ENCODE assay signal across 23 cellular contexts in genomic region chr1:27951396-27951795, GRCh38. TPM values are rescaled to one million over a fixed set of nuclear protein-coding genes. Genes with fewer than 3 reads are reported as not detected.
DNase-seq lines count a peak whose midpoint lies in the region; ATAC-seq, FAIRE-seq and TF ChIP-seq lines count a peak whose summit lies in the region.
"Had no signal": no experiment of that assay in that cellular context is flagged by ENCODE, and none has a peak within 500 bp of the region (broad histone marks: within the 10 kb centered on the region; RNA-seq: fewer than 3 reads in every experiment).

No MANE protein-coding gene starts in this region.

- H3K4me1 ChIP-seq in GM12878 (ENCODE audit: control insufficient read depth, insufficient read depth, low read length) (no peaks in the 10 kb centered on the region), mucosa of rectum (ENCODE audit: control insufficient read depth in 2 of 2, insufficient read depth in 2 of 2, low read length in 2 of 2) (peaks cover 12 to 18% of the 10 kb centered on the region in 2 donors)

- no peak overlapping the region for H3K4me2 ChIP-seq in GM12878 (ENCODE audit: control insufficient read depth, insufficient read depth)
- H3K4me2 ChIP-seq: BLaER1 treated with 17β-estradiol and CSF1 and Interleukin-3, amounts not matched to agents 10 nM and 100 nM had no signal

- H4K20me1 ChIP-seq in GM12878 (ENCODE audit: control insufficient read depth, insufficient read depth), result no peaks in the 10 kb centered on the region
- H4K20me1 ChIP-seq: BLaER1 treated with 17β-estradiol and CSF1 and Interleukin-3, amounts not matched to agents 10 nM and 100 nM had no signal

- no peaks in the 10 kb centered on the region for H3K79me2 ChIP-seq in GM12878 (ENCODE audit: control insufficient read depth, insufficient read depth, low read length)

- DNase-seq in DMS153 (lab: John Stamatoyannopoulos, UW) (peak; percentile 18), DMS153 treated with DMSO at 0.1 percent for 48 hours (lab: John Stamatoyannopoulos, UW; ENCODE audit: unreplicated experiment) (no peak), GM12892 (ENCODE audit: insufficient read length) (no peak), GM12878 (ENCODE audit: low read depth, low spot score) (no peak), NCI-H187 treated with DMSO at 0.1 percent for 48 hours (lab: John Stamatoyannopoulos, UW) (no peak), NCI-H1694 (lab: John Stamatoyannopoulos, UW) (no peak)
- DNase-seq in stimulated activated naive CD4-positive, alpha-beta T cell treated with Interleukin-2 at 50 U/mL for 16 hours (lab: John Stamatoyannopoulos, UW), result no peak
- DNase-seq: CD4-positive, alpha-beta memory T cell; EL; GF-D8; Kasumi-1; NCI-H1417 treated with DMSO at 0.1 percent for 48 hours; NCI-H2081; NCI-H2171 treated with DMSO at 0.1 percent for 48 hours; NCI-H510A; OCI-M1; Right ventricle myocardium superior had no signal

- H3K9ac ChIP-seq in GM12878 (ENCODE audit: control insufficient read depth, insufficient read depth, low read length), result no peak overlapping the region
- H3K9ac ChIP-seq in mucosa of rectum (ENCODE audit: low read depth in 1 of 2, low read length in 2 of 2), result peak overlapping the region in 1 of 2 donors; percentile 36
- H3K9ac ChIP-seq: BLaER1 treated with 17β-estradiol and CSF1 and Interleukin-3, amounts not matched to agents 10 nM and 100 nM had no signal

- 20% methylated on average over 3 of the region's 3 CpGs for WGBS in GM12878 (ENCODE audit: insufficient coverage, insufficient replicate concordance, low lambda C conversion rate, missing lambda C conversion rate)

- in situ Hi-C loops in GM12878 (cut with MboI), result no loop called here

- TF ChIP-seq CTCF in GM12878 (IDR thresholded peaks at IDR 0.05 in 2 of 3, conservative IDR thresholded peaks at IDR 0.05 in 1 of 3; ENCODE audit: control insufficient read depth in 2 of 3, extremely low read depth in 1 of 3, insufficient read depth in 1 of 3, low read depth in 3 of 3, low read length in 3 of 3), result no peak

- FAIRE-seq in GM12892 (lab: Jason Lieb, UNC), result peak; percentile 42
- FAIRE-seq in GM12878 (lab: Jason Lieb, UNC), result no peak

- CTCF ChIA-PET in GM12878 (lab: Yijun Ruan, JAX), result interaction anchor here (0.6 to 2.7 kb wide), 6 partner anchors 11 to 94 kb away, joined by 3 to 18 read pairs (median 3); no protein-coding TSS in a partner anchor

- RAD21 ChIA-PET in GM12878 (lab: Charles Lee; ENCODE audit: unreplicated experiment), result interaction anchor here (2.0 kb wide), 1 partner anchor 94 kb away, joined by 8 read pairs; no protein-coding TSS in a partner anchor

- H3K27ac ChIP-seq in GM12878 (ENCODE audit: control insufficient read depth, insufficient read depth), result no peak overlapping the region
- H3K27ac ChIP-seq in mucosa of rectum (ENCODE audit: low read depth in 2 of 2, low read length in 2 of 2), result peak overlapping the region; percentile 62 to 89
- H3K27ac ChIP-seq: 22Rv1; BLaER1 treated with 17β-estradiol and CSF1 and Interleukin-3, amounts not matched to agents 10 nM and 100 nM had no signal

- TF ChIP-seq POLR2A in GM12892 (IDR thresholded peaks at IDR 0.05; ENCODE audit: low read depth, low read length) (no peak), GM12878 (IDR thresholded peaks at IDR 0.05; ENCODE audit: low read depth, low read length) (no peak)

- TF ChIP-seq EP300 in GM12878 (IDR thresholded peaks at IDR 0.05; ENCODE audit: borderline replicate concordance in 1 of 2, control insufficient read depth in 1 of 2, low read depth in 2 of 2, low read length in 2 of 2), result no peak

- no TSS peak for BruUV-seq in GM12878 (replicated peaks; lab: Mats Ljungman, UMichigan)

- no peak for TF ChIP-seq RAD21 in GM12878 (IDR thresholded peaks at IDR 0.05; ENCODE audit: insufficient read depth, low read depth, low read length)

- SMC1A ChIA-PET in GM12878 (lab: Charles Lee; ENCODE audit: uncharacterized antibody, unreplicated experiment), result interaction anchor here (0.9 to 1.2 kb wide), 3 partner anchors 11 to 158 kb away, joined by 3 to 4 read pairs (median 4); no protein-coding TSS in a partner anchor

- H2AFZ ChIP-seq in GM12878 (ENCODE audit: control insufficient read depth, low read depth, low read length), result no peak overlapping the region

- H3K9me3 ChIP-seq in GM12878 (replicated peaks; ENCODE audit: control insufficient read depth, insufficient read depth, low read length) (no peaks in the 10 kb centered on the region), mucosa of rectum (ENCODE audit: control insufficient read depth in 2 of 2, low read length in 2 of 2) (no peaks in the 10 kb centered on the region)
- H3K9me3 ChIP-seq: BLaER1 treated with 17β-estradiol and CSF1 and Interleukin-3, amounts not matched to agents 10 nM and 100 nM had no signal

- H3K4me3 ChIP-seq in GM12878 (no peak overlapping the region), mucosa of rectum (ENCODE audit: low read length in 2 of 2) (no peak overlapping the region)
- H3K4me3 ChIP-seq: BLaER1 treated with 17β-estradiol and CSF1 and Interleukin-3, amounts not matched to agents 10 nM and 100 nM had no signal

- no peaks in the 10 kb centered on the region for H3K27me3 ChIP-seq in GM12878 (replicated peaks in 1 of 2; ENCODE audit: control insufficient read depth in 2 of 2, insufficient read depth in 2 of 2, low read length in 1 of 2)
- no peaks in the 10 kb centered on the region for H3K27me3 ChIP-seq in mucosa of rectum (ENCODE audit: control insufficient read depth in 2 of 2, insufficient read depth in 2 of 2, low read length in 2 of 2)
- H3K27me3 ChIP-seq: BLaER1 treated with 17β-estradiol and CSF1 and Interleukin-3, amounts not matched to agents 10 nM and 100 nM had no signal

- no peaks in the 10 kb centered on the region for H3K36me3 ChIP-seq in GM12878 (ENCODE audit: control insufficient read depth in 2 of 2, insufficient read depth in 2 of 2, low read length in 1 of 2)
- peaks cover 0 to 3% of the 10 kb centered on the region in 2 donors for H3K36me3 ChIP-seq in mucosa of rectum (ENCODE audit: control insufficient read depth in 2 of 2, insufficient read depth in 2 of 2, low read length in 2 of 2)
- H3K36me3 ChIP-seq: BLaER1 treated with 17β-estradiol and CSF1 and Interleukin-3, amounts not matched to agents 10 nM and 100 nM had no signal

- intact Hi-C loops in GM12878 (cut with micrococcal nuclease; ENCODE audit: unreplicated experiment), result loop anchor here (10.0 kb wide), 1 partner anchor 543 kb away; no protein-coding TSS in a partner anchor

- ATAC-seq in GM12878, result peak; percentile 39; the same call in 2 of the 3 replicates

- POLR2A ChIA-PET in GM12878 (lab: Charles Lee), result interaction anchor here (0.8 to 1.0 kb wide), 2 partner anchors 30 to 282 kb away, joined by 3 read pairs; no protein-coding TSS in a partner anchor

RNA-seq across cellular contexts. Expression of gene XKR8, which starts 8.4 kb away (rescaled TPM):
- 2.0 TPM for polyA plus RNA-seq in GM12892 (2012; ENCODE audit: missing spikeins)
- total RNA-seq in GM12878 (2013; cell fraction: nucleolus; rRNA removed), result 2.8 and 2.9 TPM in 2 replicates
- total RNA-seq in GM12878 (2014; rRNA removed), result 1.3 TPM in 2 replicates
- 1.4 and 1.5 TPM in 2 replicates for total RNA-seq in GM12878 (2014; rRNA removed; fragmentation: Illumina TruSeq; extraction: Trizol)
- 3.5 and 4.4 TPM in 2 replicates for total RNA-seq in GM12878 (2021)
- 1.7 TPM for polyA plus RNA-seq in GM12878 (2011; ENCODE audit: low read depth)
- 2.6 and 3.2 TPM in 2 replicates for polyA plus RNA-seq in GM12878 (2011; rRNA removed)
- 4.7 and 5.8 TPM in 2 replicates for polyA plus RNA-seq in GM12878 (2011; cell fraction: cytosol; rRNA removed)
- polyA plus RNA-seq in GM12878 (2011; cell fraction: nucleus; rRNA removed), result 4.7 and 5.0 TPM in 2 replicates
- 3.3 and 3.6 TPM in 2 replicates for polyA plus RNA-seq in GM12878 (2012)
- 1.2 and 2.0 TPM in 2 replicates for polyA plus RNA-seq in GM12878 (2014; fragmentation: Illumina TruSeq; extraction: Trizol)
- polyA plus RNA-seq in GM12878 (2014; fragmentation: Nextera tagmentation; extraction: Ambion mirVana), result 1 to 10 TPM in 1 of 2 experiments, under 1 TPM in 1; 0.80 to 1.1 TPM
- 3.1 and 3.3 TPM in 2 replicates for polyA plus RNA-seq in GM12878 (2014; rRNA removed)
- 1 to 10 TPM; 3.3 to 3.7 TPM for polyA plus RNA-seq in GM12878 (2016; fragmentation: Nextera tagmentation; extraction: Ambion mirVana)
- 2.2 and 4.4 TPM in 2 replicates for polyA minus RNA-seq in GM12878 (2011; rRNA and poly(A)+ RNA removed)
- 1.7 and 2.4 TPM in 2 replicates for polyA minus RNA-seq in GM12878 (2011; cell fraction: cytosol; rRNA and poly(A)+ RNA removed)
- polyA minus RNA-seq in GM12878 (2011; cell fraction: nucleus; rRNA and poly(A)+ RNA removed), result 1.1 and 1.3 TPM in 2 replicates
- total RNA-seq: H4, SK-MEL-5 had no signal

RNA-seq across cellular contexts. Expression of gene SMPDL3B, which starts 16.6 kb away (rescaled TPM):
- 0.17 TPM for polyA plus RNA-seq in GM12892 (2012; ENCODE audit: missing spikeins)
- total RNA-seq in GM12878 (2013; cell fraction: nucleolus; rRNA removed), result 0.59 and 0.79 TPM in 2 replicates
- total RNA-seq in GM12878 (2014; rRNA removed), result 2.0 and 2.2 TPM in 2 replicates
- 1.1 and 1.3 TPM in 2 replicates for total RNA-seq in GM12878 (2014; rRNA removed; fragmentation: Illumina TruSeq; extraction: Trizol)
- total RNA-seq in GM12878 (2021), result 1.9 TPM in 2 replicates
- not detected for polyA plus RNA-seq in GM12878 (2011; ENCODE audit: low read depth)
- polyA plus RNA-seq in GM12878 (2011; rRNA removed), result 0.78 and 0.94 TPM in 2 replicates
- polyA plus RNA-seq in GM12878 (2011; cell fraction: cytosol; rRNA removed), result 1.6 and 1.7 TPM in 2 replicates
- 0.69 and 1.2 TPM in 2 replicates for polyA plus RNA-seq in GM12878 (2011; cell fraction: nucleus; rRNA removed)
- polyA plus RNA-seq in GM12878 (2012), result 0.32 TPM in 1 of 2 replicates, not detected in the other
- polyA plus RNA-seq in GM12878 (2014; fragmentation: Illumina TruSeq; extraction: Trizol), result 2.4 and 2.5 TPM in 2 replicates
- under 1 TPM; 0.60 to 0.69 TPM for polyA plus RNA-seq in GM12878 (2014; fragmentation: Nextera tagmentation; extraction: Ambion mirVana)
- 1.9 and 2.7 TPM in 2 replicates for polyA plus RNA-seq in GM12878 (2014; rRNA removed)
- under 1 TPM; 0.56 to 0.78 TPM for polyA plus RNA-seq in GM12878 (2016; fragmentation: Nextera tagmentation; extraction: Ambion mirVana)
- 0.80 and 1.8 TPM in 2 replicates for polyA minus RNA-seq in GM12878 (2011; rRNA and poly(A)+ RNA removed)
- polyA minus RNA-seq in GM12878 (2011; cell fraction: cytosol; rRNA and poly(A)+ RNA removed), result 0.67 and 0.73 TPM in 2 replicates
- 0.36 and 0.48 TPM in 2 replicates for polyA minus RNA-seq in GM12878 (2011; cell fraction: nucleus; rRNA and poly(A)+ RNA removed)
- total RNA-seq: CD4-positive, alpha-beta memory T cell; Right ventricle myocardium superior; RPMI7951 had no signal
- polyA plus RNA-seq: CD4-positive, alpha-beta memory T cell had no signal

RNA-seq across cellular contexts. Expression of gene RPA2, which starts 37.0 kb away (rescaled TPM):
- 81.7 TPM for polyA plus RNA-seq in GM12892 (2012; ENCODE audit: missing spikeins)
- 12.5 and 15.6 TPM in 2 replicates for total RNA-seq in GM12878 (2013; cell fraction: nucleolus; rRNA removed)
- total RNA-seq in GM12878 (2014; rRNA removed), result 105 and 106 TPM in 2 replicates
- 81.7 and 86.8 TPM in 2 replicates for total RNA-seq in GM12878 (2014; rRNA removed; fragmentation: Illumina TruSeq; extraction: Trizol)
- total RNA-seq in GM12878 (2021), result 62.2 and 62.7 TPM in 2 replicates
- 54.3 TPM for polyA plus RNA-seq in GM12878 (2011; ENCODE audit: low read depth)
- polyA plus RNA-seq in GM12878 (2011; rRNA removed), result 121 and 145 TPM in 2 replicates
- 61.4 and 157 TPM in 2 replicates for polyA plus RNA-seq in GM12878 (2011; cell fraction: cytosol; rRNA removed)
- polyA plus RNA-seq in GM12878 (2011; cell fraction: nucleus; rRNA removed), result 70.2 and 81.2 TPM in 2 replicates
- polyA plus RNA-seq in GM12878 (2012), result 54.9 and 55.1 TPM in 2 replicates
- polyA plus RNA-seq in GM12878 (2014; fragmentation: Illumina TruSeq; extraction: Trizol), result 88.1 and 113 TPM in 2 replicates
- 100 to 1,000 TPM; 171 to 174 TPM for polyA plus RNA-seq in GM12878 (2014; fragmentation: Nextera tagmentation; extraction: Ambion mirVana)
- 138 and 171 TPM in 2 replicates for polyA plus RNA-seq in GM12878 (2014; rRNA removed)
- polyA plus RNA-seq in GM12878 (2016; fragmentation: Nextera tagmentation; extraction: Ambion mirVana), result 100 to 1,000 TPM; 166 TPM
- 30.8 and 33.0 TPM in 2 replicates for polyA minus RNA-seq in GM12878 (2011; rRNA and poly(A)+ RNA removed)
- 13.1 and 19.9 TPM in 2 replicates for polyA minus RNA-seq in GM12878 (2011; cell fraction: cytosol; rRNA and poly(A)+ RNA removed)
- 13.8 and 19.0 TPM in 2 replicates for polyA minus RNA-seq in GM12878 (2011; cell fraction: nucleus; rRNA and poly(A)+ RNA removed)
